ENCODE assay signal across 8 cellular contexts in genomic region chr17:63881935-63882601, GRCh38.
A peak's percentile ranks its signal among the peaks of the same experiment; 100 is the strongest.
DNase-seq lines count a peak whose midpoint lies in the region; ATAC-seq lines count a peak whose summit lies in the region.

TSS of gene GH2 (minus strand) at chr17:63881944. CDS start at chr17:63881801, 143 bp downstream.

- H3K27ac ChIP-seq in HUES6 (ENCODE audit: low read depth, low read length) = no peak within 1 kb of the TSS

- peak; percentile 90 for DNase-seq in D341Med (ENCODE audit: low spot score)
- peak; percentile 50 for DNase-seq in T-helper 9 cell
- peak; percentile 65 for DNase-seq in astrocyte of the hippocampus (ENCODE audit: low read depth, low spot score)
- peak; percentile 17 for DNase-seq in inferior parietal cortex (ENCODE audit: extremely low spot score)
- peak; percentile 47 to 52 for DNase-seq in stimulated activated CD4-positive, alpha-beta T cell treated with anti-CD3 and anti-CD28 coated beads, Interleukin-4, amount 100 ng/mL, for 4 hours
- DNase-seq in NCI-H1048 (lab: John Stamatoyannopoulos, UW) = no peak

- H3K36me3 ChIP-seq in HUES6 (ENCODE audit: control insufficient read depth, insufficient read depth, low read length) = no peaks in the 10 kb centered on the region

- H3K4me3 ChIP-seq in HUES6 (ENCODE audit: low read depth, low read length) = peak within 1 kb of the TSS; percentile 16; the same call in 1 of the 2 replicates

- no peaks in the 10 kb centered on the region for H3K27me3 ChIP-seq in HUES6 (ENCODE audit: control insufficient read depth, insufficient read depth, low read length)

- H3K4me1 ChIP-seq in HUES6 (ENCODE audit: control insufficient read depth, insufficient read depth, low read length) = peaks cover 14% of the 10 kb centered on the region

- no peak for ATAC-seq in HG03175 (IDR thresholded peaks at IDR 0.05; ENCODE audit: unreplicated experiment)

- H3K9me3 ChIP-seq in HUES6 (ENCODE audit: control insufficient read depth, insufficient read depth, low read depth, low read length) = no peaks in the 10 kb centered on the region

- no peak within 1 kb of the TSS for H3K9ac ChIP-seq in HUES6 (ENCODE audit: low read length)
